In genomic region chr7:56112244-56112643, GRCh38 we compare ENCODE assay signal across 2 cellular contexts.
TF ChIP-seq lines count a peak whose summit lies in the region.

No MANE protein-coding gene starts in this region.

TF ChIP-seq in K562, 482 proteins besides CTCF, POLR2A, EP300 and RAD21:
- peak; percentile 52; the same call in 1 of the 2 replicates for TF ChIP-seq ZNF121 (CRISPR knock-in tag; conservative IDR thresholded peaks at IDR 0.05)

TF ChIP-seq in HepG2, 621 proteins besides CTCF, POLR2A, EP300 and RAD21:
- TF ChIP-seq ZNF121 (CRISPR knock-in tag; IDR thresholded peaks at IDR 0.05), result peak; percentile 50; the same call in 1 of the 2 replicates
